Comparison of ENCODE assay signal across 2 cellular contexts in the genomic region with DNA sequence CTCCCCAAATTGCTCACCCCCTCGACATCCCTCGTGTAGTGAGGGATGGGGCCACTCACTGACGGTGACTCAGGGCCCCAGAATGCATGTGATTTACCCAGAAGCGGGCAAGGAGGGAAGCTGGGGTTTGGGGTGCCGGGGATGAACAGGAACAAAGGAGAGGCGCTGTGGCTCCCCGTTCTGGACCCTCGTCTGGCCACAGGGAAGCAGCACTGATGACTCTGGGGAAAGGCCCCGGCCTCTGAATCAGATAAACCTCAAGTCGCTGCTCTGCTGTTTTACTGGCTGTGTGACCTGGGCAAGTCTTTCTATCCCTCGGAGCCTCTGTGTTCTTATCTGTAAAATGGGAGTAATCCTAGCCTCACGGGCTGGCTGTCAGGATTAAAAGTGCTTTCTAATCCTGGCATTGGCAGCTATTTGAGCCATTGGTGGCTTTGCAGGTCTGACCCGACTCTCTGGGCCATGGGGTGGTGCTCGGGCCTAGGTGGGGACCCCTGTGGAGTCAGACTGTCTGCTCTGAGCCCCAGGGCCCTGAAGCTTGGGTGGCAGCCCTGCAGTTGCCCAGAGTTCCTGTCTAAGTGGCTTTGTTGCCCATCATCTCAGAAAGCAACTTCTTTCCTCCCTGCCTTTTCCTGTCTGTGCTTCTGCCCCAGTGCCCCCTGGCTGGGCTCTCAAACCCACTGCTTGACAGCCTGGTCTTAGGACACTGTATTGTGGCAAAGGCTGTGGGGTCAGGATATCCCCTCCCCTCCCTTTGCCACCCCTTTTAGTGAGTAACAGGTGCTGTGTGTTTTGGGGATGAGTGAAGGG.
TF ChIP-seq lines count a peak whose summit lies in the region.

No MANE protein-coding gene starts in this region.

TF ChIP-seq in liver, 16 proteins besides CTCF, POLR2A, EP300 and RAD21:
- no peak for TF ChIP-seq JUND (IDR thresholded peaks at IDR 0.05)
- TF ChIP-seq HNF4A (conservative IDR thresholded peaks at IDR 0.05): no peak
- TF ChIP-seq EGR1 (IDR thresholded peaks at IDR 0.05; ENCODE audit: low read depth in 2 of 2): no peak
- TF ChIP-seq TAF1 (conservative IDR thresholded peaks at IDR 0.05): no peak
- TF ChIP-seq GABPA (IDR thresholded peaks at IDR 0.05 in 1 of 2, conservative IDR thresholded peaks at IDR 0.05 in 1 of 2): no peak
- TF ChIP-seq, protein P1, sequence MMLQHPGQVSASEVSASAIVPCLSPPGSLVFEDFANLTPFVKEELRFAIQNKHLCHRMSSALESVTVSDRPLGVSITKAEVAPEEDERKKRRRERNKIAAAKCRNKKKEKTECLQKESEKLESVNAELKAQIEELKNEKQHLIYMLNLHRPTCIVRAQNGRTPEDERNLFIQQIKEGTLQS (IDR thresholded peaks at IDR 0.05): no peak
- no peak for TF ChIP-seq FOXA1 (IDR thresholded peaks at IDR 0.05)
- TF ChIP-seq FOXA2 (IDR thresholded peaks at IDR 0.05): no peak
- no peak for TF ChIP-seq NR2F2 (IDR thresholded peaks at IDR 0.05)
- TF ChIP-seq, protein P2, sequence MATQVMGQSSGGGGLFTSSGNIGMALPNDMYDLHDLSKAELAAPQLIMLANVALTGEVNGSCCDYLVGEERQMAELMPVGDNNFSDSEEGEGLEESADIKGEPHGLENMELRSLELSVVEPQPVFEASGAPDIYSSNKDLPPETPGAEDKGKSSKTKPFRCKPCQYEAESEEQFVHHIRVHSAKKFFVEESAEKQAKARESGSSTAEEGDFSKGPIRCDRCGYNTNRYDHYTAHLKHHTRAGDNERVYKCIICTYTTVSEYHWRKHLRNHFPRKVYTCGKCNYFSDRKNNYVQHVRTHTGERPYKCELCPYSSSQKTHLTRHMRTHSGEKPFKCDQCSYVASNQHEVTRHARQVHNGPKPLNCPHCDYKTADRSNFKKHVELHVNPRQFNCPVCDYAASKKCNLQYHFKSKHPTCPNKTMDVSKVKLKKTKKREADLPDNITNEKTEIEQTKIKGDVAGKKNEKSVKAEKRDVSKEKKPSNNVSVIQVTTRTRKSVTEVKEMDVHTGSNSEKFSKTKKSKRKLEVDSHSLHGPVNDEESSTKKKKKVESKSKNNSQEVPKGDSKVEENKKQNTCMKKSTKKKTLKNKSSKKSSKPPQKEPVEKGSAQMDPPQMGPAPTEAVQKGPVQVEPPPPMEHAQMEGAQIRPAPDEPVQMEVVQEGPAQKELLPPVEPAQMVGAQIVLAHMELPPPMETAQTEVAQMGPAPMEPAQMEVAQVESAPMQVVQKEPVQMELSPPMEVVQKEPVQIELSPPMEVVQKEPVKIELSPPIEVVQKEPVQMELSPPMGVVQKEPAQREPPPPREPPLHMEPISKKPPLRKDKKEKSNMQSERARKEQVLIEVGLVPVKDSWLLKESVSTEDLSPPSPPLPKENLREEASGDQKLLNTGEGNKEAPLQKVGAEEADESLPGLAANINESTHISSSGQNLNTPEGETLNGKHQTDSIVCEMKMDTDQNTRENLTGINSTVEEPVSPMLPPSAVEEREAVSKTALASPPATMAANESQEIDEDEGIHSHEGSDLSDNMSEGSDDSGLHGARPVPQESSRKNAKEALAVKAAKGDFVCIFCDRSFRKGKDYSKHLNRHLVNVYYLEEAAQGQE (IDR thresholded peaks at IDR 0.05): no peak

TF ChIP-seq in HepG2, 621 proteins besides CTCF, POLR2A, EP300 and RAD21:
- TF ChIP-seq FOXM1 (CRISPR knock-in tag; IDR thresholded peaks at IDR 0.05) (no peak), RFXAP (CRISPR knock-in tag; IDR thresholded peaks at IDR 0.05; ENCODE audit: borderline replicate concordance) (no peak), GABPA (IDR thresholded peaks at IDR 0.05; ENCODE audit: low read depth, low read length) (no peak), GABPA (CRISPR knock-in tag; IDR thresholded peaks at IDR 0.05; ENCODE audit: low read depth) (no peak), ZSCAN12 (CRISPR knock-in tag; IDR thresholded peaks at IDR 0.05) (no peak), ATAD3A (CRISPR knock-in tag; IDR thresholded peaks at IDR 0.05) (no peak)
- TF ChIP-seq, protein P3, sequence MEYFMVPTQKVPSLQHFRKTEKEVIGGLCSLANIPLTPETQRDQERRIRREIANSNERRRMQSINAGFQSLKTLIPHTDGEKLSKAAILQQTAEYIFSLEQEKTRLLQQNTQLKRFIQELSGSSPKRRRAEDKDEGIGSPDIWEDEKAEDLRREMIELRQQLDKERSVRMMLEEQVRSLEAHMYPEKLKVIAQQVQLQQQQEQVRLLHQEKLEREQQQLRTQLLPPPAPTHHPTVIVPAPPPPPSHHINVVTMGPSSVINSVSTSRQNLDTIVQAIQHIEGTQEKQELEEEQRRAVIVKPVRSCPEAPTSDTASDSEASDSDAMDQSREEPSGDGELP (IDR thresholded peaks at IDR 0.05; ENCODE audit: borderline replicate concordance, low read depth): no peak
